8 cellular contexts compared by ENCODE assay signal in genomic region chr17:40100419-40100668, GRCh38. TPM values are rescaled to one million over a fixed set of nuclear protein-coding genes. Genes with fewer than 3 reads are reported as not detected.
DNase-seq lines count a peak whose midpoint lies in the region; ATAC-seq and TF ChIP-seq lines count a peak whose summit lies in the region.

Gene NR1D1, minus strand, starts transcription at chr17:40100589. Its CDS starts 495 bp downstream, at chr17:40100094.

- H3K4ac ChIP-seq in neuronal stem cell (ENCODE audit: low read length), result peak within 1 kb of the TSS; percentile 32

- peak within 1 kb of the TSS; percentile 77 for H2BK5ac ChIP-seq in neuronal stem cell (ENCODE audit: low read length)

- peak within 1 kb of the TSS; percentile 6 for H2BK120ac ChIP-seq in neuronal stem cell (ENCODE audit: low read depth, low read length)

- 0% methylated on average over 13 to 16 of the region's 16 CpGs for WGBS in esophagus squamous epithelium, 2 donors
- WGBS in neuronal stem cell (ENCODE audit: extremely low coverage in 2 of 2, insufficient read length in 2 of 2, insufficient replicate concordance in 1 of 2), 2 donors, result no CpG with 5 or more reads among the region's 16 CpGs

- CTCF ChIA-PET in Caco-2 (lab: Charles Lee), result interaction anchor here (0.6 to 2.3 kb wide), 17 partner anchors 11 to 343 kb away, joined by 3 to 136 read pairs (median 6); partner anchors contain the start of genes CASC3, MED24, MSL1 and THRA

- no peaks in the 10 kb centered on the region for H3K9me3 Mint-ChIP-seq in Caco-2 (ENCODE audit: unreplicated experiment)

- H2BK12ac ChIP-seq in neuronal stem cell (ENCODE audit: low read length), result peak within 1 kb of the TSS; percentile 82

- peak within 1 kb of the TSS; percentile 93 to 99 (median 96) for H3K27ac ChIP-seq in Peyer's patch
- peak within 1 kb of the TSS; percentile 95 to 100 (median 98) for H3K27ac ChIP-seq in esophagus squamous epithelium
- H3K27ac ChIP-seq in neuronal stem cell (replicated peaks; ENCODE audit: low read length), result peak within 1 kb of the TSS; percentile 35

- H2AK5ac ChIP-seq in neuronal stem cell (ENCODE audit: low read depth, low read length), result peak within 1 kb of the TSS; percentile 36

- TF ChIP-seq CTCF in Caco-2 (IDR thresholded peaks at IDR 0.05; ENCODE audit: insufficient read depth in 1 of 2, low read depth in 1 of 2, low read length in 1 of 2, severe bottlenecking in 1 of 2, unreplicated experiment in 1 of 2) (no peak), Peyer's patch (IDR thresholded peaks at IDR 0.05) (no peak), esophagus squamous epithelium (IDR thresholded peaks at IDR 0.05) (no peak)

- peak; percentile 97 to 98 for TF ChIP-seq POLR2A in Peyer's patch (IDR thresholded peaks at IDR 0.05)
- peak in 3 of 4 donors; percentile 64 to 98 (median 95) for TF ChIP-seq POLR2A in esophagus squamous epithelium (IDR thresholded peaks at IDR 0.05)

- intact Hi-C loops in Caco-2 (cut with micrococcal nuclease; ENCODE audit: unreplicated experiment) (no loop called here), esophagus squamous epithelium (cut with DNase I) (no loop called here)

- H3K23ac ChIP-seq in neuronal stem cell (ENCODE audit: low read depth, low read length, poor library complexity), result peak within 1 kb of the TSS; percentile 83

- H3K4me3 ChIP-seq in Caco-2 (ENCODE audit: low read depth, low read length) (peak within 1 kb of the TSS; percentile 59), Peyer's patch (peak within 1 kb of the TSS; percentile 64 to 80 (median 75)), esophagus squamous epithelium (peak within 1 kb of the TSS; percentile 70 to 86 (median 76)), neuronal stem cell (ENCODE audit: low read length in 2 of 2) (peak within 1 kb of the TSS; percentile 53 to 77)

- no peak for ATAC-seq in GM18519 (IDR thresholded peaks at IDR 0.05; ENCODE audit: low FRiP score, unreplicated experiment)

- peak within 1 kb of the TSS; percentile 33 for H4K8ac ChIP-seq in neuronal stem cell (ENCODE audit: low read depth, low read length)

- H3K9ac ChIP-seq in neuronal stem cell (ENCODE audit: low read depth, low read length, poor library complexity), result peak within 1 kb of the TSS; percentile 95

- H2AFZ ChIP-seq in neuronal stem cell (ENCODE audit: low read length), result peak within 1 kb of the TSS; percentile 80

- POLR2A ChIA-PET in Caco-2 (lab: Charles Lee), result interaction anchor here (0.6 to 6.3 kb wide), 15 partner anchors 12 to 361 kb away, joined by 3 to 166 read pairs (median 5); partner anchors contain the start of genes CASC3, MED24, MSL1 and PSMD3

- no peaks in the 10 kb centered on the region for H3K27me3 Mint-ChIP-seq in Caco-2 (ENCODE audit: insufficient read depth, unreplicated experiment)

- no TSS peak for BruUV-seq in Caco-2 (replicated peaks; lab: Mats Ljungman, UMichigan)

- H3K9me3 ChIP-seq in Caco-2, result no peaks in the 10 kb centered on the region
- H3K9me3 ChIP-seq in Peyer's patch, result peaks cover 0 to 3% (median 0%) of the 10 kb centered on the region in 4 donors
- H3K9me3 ChIP-seq in esophagus squamous epithelium, result no peaks in the 10 kb centered on the region
- H3K9me3 ChIP-seq in neuronal stem cell (replicated peaks in 1 of 2; ENCODE audit: control insufficient read depth in 2 of 2, insufficient read depth in 1 of 2, low read depth in 1 of 2, low read length in 2 of 2), result peaks cover 0 to 4% of the 10 kb centered on the region in 2 donors

- H3K4me1 Mint-ChIP-seq in Caco-2 (ENCODE audit: low read depth, unreplicated experiment), result peaks cover 37% of the 10 kb centered on the region

- H2BK15ac ChIP-seq in neuronal stem cell (ENCODE audit: low read length), result peak within 1 kb of the TSS; percentile 76

- H3K4me1 ChIP-seq in Caco-2, result peaks cover 44% of the 10 kb centered on the region
- H3K4me1 ChIP-seq in Peyer's patch, result peaks cover 21 to 78% (median 37%) of the 10 kb centered on the region in 4 donors
- H3K4me1 ChIP-seq in esophagus squamous epithelium, result peaks cover 78 to 82% (median 80%) of the 10 kb centered on the region in 3 donors
- peaks cover 23 to 39% of the 10 kb centered on the region in 2 donors for H3K4me1 ChIP-seq in neuronal stem cell (ENCODE audit: control insufficient read depth in 2 of 2, insufficient read depth in 1 of 2, low read depth in 1 of 2, low read length in 2 of 2)

- peaks cover 42% of the 10 kb centered on the region for H3K36me3 Mint-ChIP-seq in Caco-2 (ENCODE audit: insufficient read depth, unreplicated experiment)

- peak within 1 kb of the TSS; percentile 11 for H4K91ac ChIP-seq in neuronal stem cell (ENCODE audit: low read depth, low read length, poor library complexity)

- peak within 1 kb of the TSS; percentile 92 for H3K27ac Mint-ChIP-seq in Caco-2 (ENCODE audit: unreplicated experiment)

- no peaks in the 10 kb centered on the region for H3K36me3 ChIP-seq in Caco-2 (ENCODE audit: control insufficient read depth, insufficient read depth, low read length)
- H3K36me3 ChIP-seq in Peyer's patch, result peaks cover 0 to 23% (median 0%) of the 10 kb centered on the region in 3 donors
- peaks cover 11 to 22% (median 17%) of the 10 kb centered on the region in 3 donors for H3K36me3 ChIP-seq in esophagus squamous epithelium
- H3K36me3 ChIP-seq in neuronal stem cell (replicated peaks in 1 of 2; ENCODE audit: control insufficient read depth in 2 of 2, insufficient read depth in 2 of 2, low read length in 2 of 2), result peaks cover 11 to 17% of the 10 kb centered on the region in 2 donors

- DNase-seq in Caco-2, result no peak
- DNase-seq in Peyer's patch, result no peak
- no peak for DNase-seq in esophagus squamous epithelium (lab: John Stamatoyannopoulos, UW)
- DNase-seq in neuronal stem cell (ENCODE audit: low spot score), result no peak
- DNase-seq in foreskin melanocyte, result no peak
- DNase-seq in SW 1271 (lab: John Stamatoyannopoulos, UW), result no peak
- no peak for DNase-seq in COLO829 (ENCODE audit: low spot score)

- H3K27me3 ChIP-seq in Caco-2 (replicated peaks; ENCODE audit: control insufficient read depth, insufficient read depth, low read length) (no peaks in the 10 kb centered on the region), Peyer's patch (no peaks in the 10 kb centered on the region), esophagus squamous epithelium (no peaks in the 10 kb centered on the region), neuronal stem cell (ENCODE audit: control insufficient read depth in 3 of 3, insufficient read depth in 3 of 3, low read depth in 1 of 3, low read length in 3 of 3) (peaks cover 0 to 12% (median 8%) of the 10 kb centered on the region in 3 experiments)

- no peaks in the 10 kb centered on the region for H3K79me1 ChIP-seq in neuronal stem cell (ENCODE audit: low read depth, low read length)

- peak within 1 kb of the TSS; percentile 71 for H3K4me2 ChIP-seq in neuronal stem cell (ENCODE audit: insufficient read depth, low read length, poor library complexity, severe bottlenecking)

- peak within 1 kb of the TSS; percentile 89 for H3K18ac ChIP-seq in neuronal stem cell (ENCODE audit: low read length)

- peak within 1 kb of the TSS; percentile 94 for H3K4me3 Mint-ChIP-seq in Caco-2 (ENCODE audit: unreplicated experiment)

- peak within 1 kb of the TSS; percentile 65 for H3K14ac ChIP-seq in neuronal stem cell (ENCODE audit: low read length)

RNA-seq across cellular contexts. Expression of gene NR1D1, which starts in this region (rescaled TPM):
- total RNA-seq in Caco-2 (2022) (8.9 and 11.3 TPM in 2 replicates), Peyer's patch (10 to 100 TPM; 13.2 to 38.8 (median 18.9) TPM), esophagus squamous epithelium (10 to 100 TPM in 1 of 4 donors, 1 to 10 TPM in 3; 3.8 to 16.4 (median 5.4) TPM)
- polyA plus RNA-seq in neuronal stem cell (2013, experiment 1 of 2), result 5.0 TPM
- polyA plus RNA-seq in neuronal stem cell (2013, experiment 2 of 2), result 4.8 TPM

Comparison
In these comparisons a context has a peak if more than half of its experiments do, and no peak if none do; other contexts are left out.
1. H3K27ac ChIP-seq: peak in every context shown above with its lines; median percentile 98 in esophagus squamous epithelium; 96 in Peyer's patch; 35 in neuronal stem cell.